In the genomic region with DNA sequence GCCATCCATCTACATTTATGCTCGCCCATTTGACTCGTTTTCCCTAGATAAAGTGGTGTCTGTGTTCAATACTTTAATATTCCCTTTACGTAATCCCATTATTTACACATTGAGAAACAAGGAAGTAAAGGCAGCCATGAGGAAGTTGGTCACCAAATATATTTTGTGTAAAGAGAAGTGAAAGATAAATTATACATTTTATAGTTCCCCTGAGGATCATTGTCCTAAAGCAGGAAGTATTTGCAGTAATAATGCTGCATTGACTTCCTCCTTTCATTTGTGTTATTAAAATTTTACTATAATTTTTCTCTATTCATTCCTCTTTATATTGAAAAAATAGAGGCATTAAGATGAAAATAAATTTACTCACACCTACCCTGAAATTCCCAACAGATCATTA, we compare ENCODE assay signal across 4 cellular contexts. TPM values are rescaled to one million over a fixed set of nuclear protein-coding genes. Genes with fewer than 3 reads are reported as not detected.
"Had no signal": no experiment of that assay in that cellular context is flagged by ENCODE, and none has a peak within 500 bp of the region (broad histone marks: within the 10 kb centered on the region; RNA-seq: fewer than 3 reads in every experiment).

No MANE protein-coding gene starts in this region.

RNA-seq across cellular contexts. Expression of gene OR4M2, which starts 1.1 kb away (rescaled TPM):
- total RNA-seq: LHCN-M2, M059J, MCF 10A, NCI-H460 had no signal
